ENCODE assay signal across 14 cellular contexts in genomic region chr6:71411882-71412281, GRCh38.
A peak's percentile ranks its signal among the peaks of the same experiment; 100 is the strongest.
DNase-seq lines count a peak whose midpoint lies in the region; TF ChIP-seq lines count a peak whose summit lies in the region.
"Had no signal": no experiment of that assay in that cellular context is flagged by ENCODE, and none has a peak within 500 bp of the region (broad histone marks: within the 10 kb centered on the region; RNA-seq: fewer than 3 reads in every experiment).

No MANE protein-coding gene starts in this region.

- H3K36me3 ChIP-seq in osteoblast (ENCODE audit: insufficient read depth, low read length) (peaks cover 36% of the 10 kb centered on the region), tibial nerve (peaks cover 0 to 18% (median 0%) of the 10 kb centered on the region in 3 donors), Karpas-422 (ENCODE audit: insufficient read depth, low read length) (no peaks in the 10 kb centered on the region)

- H3K4me1 ChIP-seq in osteoblast (ENCODE audit: insufficient read depth, low read length) (peaks cover 64% of the 10 kb centered on the region), tibial nerve (peaks cover 0 to 59% (median 13%) of the 10 kb centered on the region in 4 donors), Karpas-422 (ENCODE audit: low read length) (no peaks in the 10 kb centered on the region)

- no peak for TF ChIP-seq POLR2A in tibial nerve (IDR thresholded peaks at IDR 0.05)

- no peaks in the 10 kb centered on the region for H3K9me2 ChIP-seq in Karpas-422 (replicated peaks; ENCODE audit: insufficient read depth, low read length)

- H3K4me3 ChIP-seq in fibroblast of villous mesenchyme (ENCODE audit: low read depth, low read length) (peak overlapping the region; percentile 21), osteoblast (ENCODE audit: insufficient read depth, low read length) (no peak overlapping the region), tibial nerve (no peak overlapping the region), Karpas-422 (ENCODE audit: low read length) (no peak overlapping the region)
- H3K4me3 ChIP-seq: BLaER1 treated with 17β-estradiol and CSF1 and Interleukin-3, amounts not matched to agents 10 nM and 100 nM had no signal

- no peak overlapping the region for H3K9ac ChIP-seq in Karpas-422 (ENCODE audit: low read length)
- H3K9ac ChIP-seq: BLaER1 treated with 17β-estradiol and CSF1 and Interleukin-3, amounts not matched to agents 10 nM and 100 nM had no signal

- H3K27me3 ChIP-seq in osteoblast (ENCODE audit: insufficient read depth, low read length): no peaks in the 10 kb centered on the region
- H3K27me3 ChIP-seq in tibial nerve: no peaks in the 10 kb centered on the region
- H3K27me3 ChIP-seq in Karpas-422 (ENCODE audit: low read length): no peaks in the 10 kb centered on the region
- H3K27me3 ChIP-seq: BLaER1 treated with 17β-estradiol and CSF1 and Interleukin-3, amounts not matched to agents 10 nM and 100 nM had no signal

- H2AFZ ChIP-seq in osteoblast (ENCODE audit: low read length) (no peak overlapping the region), Karpas-422 (ENCODE audit: low read length) (no peak overlapping the region)

- TF ChIP-seq EP300 in tibial nerve (IDR thresholded peaks at IDR 0.05): no peak

- DNase-seq in fibroblast of villous mesenchyme (ENCODE audit: low read depth) (no peak), osteoblast (ENCODE audit: insufficient read length, low spot score, missing footprints) (no peak), tibial nerve (ENCODE audit: low spot score in 2 of 2) (no peak), NCI-H748 (lab: John Stamatoyannopoulos, UW; ENCODE audit: unreplicated experiment) (no peak), Karpas-422 (no peak), amygdala (lab: John Stamatoyannopoulos, UW) (no peak), NCI-H2081 treated with DMSO at 0.1 percent for 48 hours (lab: John Stamatoyannopoulos, UW) (no peak)
- DNase-seq: activated CD4-positive, CD25-positive, alpha-beta regulatory T cell treated with anti-CD3 and anti-CD28 coated beads, Interleukin-2, amount 50 U/mL, for 72 hours; activated CD8-positive, alpha-beta memory T cell treated with anti-CD3 and anti-CD28 coated beads, Interleukin-2, amount 10 ng/mL, durations not matched to agents 7 days and 5 days; DMS79 treated with DMSO at 0.1 percent for 48 hours; NCI-H1092; T-helper 17 cell had no signal

- H4K20me1 ChIP-seq in osteoblast (ENCODE audit: insufficient read depth, low read length) (no peaks in the 10 kb centered on the region), Karpas-422 (ENCODE audit: insufficient read depth, low read depth, low read length) (0 out of 2 replicates have a peak, but pooled peaks cover 4% of the 10 kb centered on the region)
- H4K20me1 ChIP-seq: BLaER1 treated with 17β-estradiol and CSF1 and Interleukin-3, amounts not matched to agents 10 nM and 100 nM had no signal

- no peaks in the 10 kb centered on the region for H3K9me3 ChIP-seq in osteoblast (ENCODE audit: low read depth, low read length)
- H3K9me3 ChIP-seq in tibial nerve: no peaks in the 10 kb centered on the region
- H3K9me3 ChIP-seq in Karpas-422 (ENCODE audit: low read length): no peaks in the 10 kb centered on the region

- TF ChIP-seq CTCF in VCaP (conservative IDR thresholded peaks at IDR 0.05) (no peak), fibroblast of villous mesenchyme (IDR thresholded peaks at IDR 0.05; ENCODE audit: insufficient read depth, low read depth, low read length) (no peak), osteoblast (IDR thresholded peaks at IDR 0.05; ENCODE audit: extremely low read depth, low read depth, low read length) (no peak), tibial nerve (IDR thresholded peaks at IDR 0.05) (no peak)

- H3K27ac ChIP-seq in VCaP (0 out of 2 replicates have a peak overlapping the region, but pooled peaks have one; percentile 5), osteoblast (ENCODE audit: low read depth, low read length) (peak overlapping the region; percentile 83), tibial nerve (peak overlapping the region in 3 of 4 donors; percentile 1 to 8 (median 5)), Karpas-422 (ENCODE audit: low read length) (no peak overlapping the region)

- H3K4me2 ChIP-seq in osteoblast (ENCODE audit: insufficient read depth, low read length): peak overlapping the region; percentile 5
- no peak overlapping the region for H3K4me2 ChIP-seq in Karpas-422 (ENCODE audit: low read depth, low read length, poor library complexity, severe bottlenecking)

- WGBS in tibial nerve, 2 donors: 53 to 67% methylated on average over 1 of the region's 1 CpG

- H3K79me2 ChIP-seq in osteoblast (ENCODE audit: insufficient read depth, low read length): peaks cover 87% of the 10 kb centered on the region
- no peaks in the 10 kb centered on the region for H3K79me2 ChIP-seq in Karpas-422 (ENCODE audit: low read length)
